In genomic region chr3:55641914-55642313, GRCh38 we compare ENCODE assay signal across 18 cellular contexts.
"Had no signal": no experiment of that assay in that cellular context is flagged by ENCODE, and none has a peak within 500 bp of the region (broad histone marks: within the 10 kb centered on the region; RNA-seq: fewer than 3 reads in every experiment).

No MANE protein-coding gene starts in this region.

- ATAC-seq: Panc1, T-cell had no signal

- DNase-seq: KBM-7, MV-4-11, NCI-H1048, NCI-H1105, NCI-H1417, NCI-H1436 treated with DMSO at 0.1 percent for 48 hours, NCI-H1694, NCI-H187 treated with DMSO at 0.1 percent for 48 hours, NCI-H2029 treated with DMSO at 0.1 percent for 48 hours, NCI-H510A, NCI-H524 treated with DMSO at 0.1 percent for 48 hours, NCI-H69, NCI-H774, SHP77, SK-N-SH, SW 1271, T-cell had no signal
